Comparison of ENCODE assay signal across 1 cellular context in genomic region chr20:44461142-44461802, GRCh38.
TF ChIP-seq lines count a peak whose summit lies in the region.

No MANE protein-coding gene starts in this region.

TF ChIP-seq in HepG2, 621 proteins besides CTCF, POLR2A, EP300 and RAD21 (continued from another document):
- TF ChIP-seq ZNF770 (CRISPR knock-in tag; IDR thresholded peaks at IDR 0.05), result no peak
- peak; percentile 65; the same call in 1 of the 2 replicates for TF ChIP-seq NR2F6 (IDR thresholded peaks at IDR 0.05)
- TF ChIP-seq NR2F6 (CRISPR knock-in tag; IDR thresholded peaks at IDR 0.05), result peak; percentile 4; the same call in 1 of the 2 replicates
- no peak for TF ChIP-seq ZSCAN22 (CRISPR knock-in tag; IDR thresholded peaks at IDR 0.05)
- TF ChIP-seq FOSL2 (CRISPR knock-in tag; IDR thresholded peaks at IDR 0.05), result peak; percentile 52
- TF ChIP-seq ZNF430 (CRISPR knock-in tag; IDR thresholded peaks at IDR 0.05), result 0 out of 2 replicates have a peak, but pooled peaks have one; percentile 64
- TF ChIP-seq ZKSCAN8 (CRISPR knock-in tag; IDR thresholded peaks at IDR 0.05; ENCODE audit: borderline replicate concordance), result 0 out of 2 replicates have a peak, but pooled peaks have one; percentile 15
- peak; percentile 89; the same call in 1 of the 2 replicates for TF ChIP-seq AHDC1 (CRISPR knock-in tag; IDR thresholded peaks at IDR 0.05; ENCODE audit: borderline replicate concordance)
- 0 out of 2 replicates have a peak, but pooled peaks have one; percentile 46 for TF ChIP-seq MEF2D (CRISPR knock-in tag; IDR thresholded peaks at IDR 0.05)
- TF ChIP-seq ZSCAN25 (CRISPR knock-in tag; IDR thresholded peaks at IDR 0.05), result 0 out of 2 replicates have a peak, but pooled peaks have one; percentile 11
- no peak for TF ChIP-seq AGO1 (IDR thresholded peaks at IDR 0.05; ENCODE audit: low read depth, low read length, poor library complexity, severe bottlenecking)
- no peak for TF ChIP-seq NFRKB (IDR thresholded peaks at IDR 0.05)
- TF ChIP-seq REPIN1 (CRISPR knock-in tag; IDR thresholded peaks at IDR 0.05; ENCODE audit: borderline replicate concordance, low read depth), result peak; percentile 7; the same call in 1 of the 2 replicates
- TF ChIP-seq ZNF3 (CRISPR knock-in tag; IDR thresholded peaks at IDR 0.05), result no peak
- no peak for TF ChIP-seq HOXA9 (CRISPR knock-in tag; IDR thresholded peaks at IDR 0.05; ENCODE audit: borderline replicate concordance)
- TF ChIP-seq THAP7 (CRISPR knock-in tag; IDR thresholded peaks at IDR 0.05), result 0 out of 2 replicates have a peak, but pooled peaks have one; percentile 39
- TF ChIP-seq ZFP90 (CRISPR knock-in tag; IDR thresholded peaks at IDR 0.05; ENCODE audit: borderline replicate concordance), result no peak
- peak; percentile 11; the same call in 1 of the 2 replicates for TF ChIP-seq LCORL (IDR thresholded peaks at IDR 0.05)
- peak; percentile 46 for TF ChIP-seq LCORL (CRISPR knock-in tag; IDR thresholded peaks at IDR 0.05)
- no peak for TF ChIP-seq HIVEP1 (CRISPR knock-in tag; IDR thresholded peaks at IDR 0.05)
- no peak for TF ChIP-seq SOX6 (IDR thresholded peaks at IDR 0.05)
- peak; percentile 94 for TF ChIP-seq SOX6 (CRISPR knock-in tag; IDR thresholded peaks at IDR 0.05)
- no peak for TF ChIP-seq KDM1A (CRISPR knock-in tag; IDR thresholded peaks at IDR 0.05)
- TF ChIP-seq ZNF543 (CRISPR knock-in tag; IDR thresholded peaks at IDR 0.05), result no peak
- TF ChIP-seq PCBP2 (optimal IDR thresholded peaks at IDR 0.05; ENCODE audit: low read depth, low read length, poor library complexity, severe bottlenecking), result no peak
- peak; percentile 80 for TF ChIP-seq CREB1 (IDR thresholded peaks at IDR 0.05)
- peak; percentile 40 for TF ChIP-seq CREB1 (CRISPR knock-in tag; IDR thresholded peaks at IDR 0.05)
- TF ChIP-seq ONECUT2 (CRISPR knock-in tag; IDR thresholded peaks at IDR 0.05), result peak; percentile 78
- peak; percentile 53; the same call in 1 of the 2 replicates for TF ChIP-seq ZNF503 (CRISPR knock-in tag; IDR thresholded peaks at IDR 0.05)
- TF ChIP-seq RFXANK (CRISPR knock-in tag; IDR thresholded peaks at IDR 0.05), result no peak
- TF ChIP-seq ZSCAN12 (CRISPR knock-in tag; IDR thresholded peaks at IDR 0.05), result 0 out of 2 replicates have a peak, but pooled peaks have one; percentile 47
- no peak for TF ChIP-seq SNAPC4 (CRISPR knock-in tag; IDR thresholded peaks at IDR 0.05)
- 0 out of 2 replicates have a peak, but pooled peaks have one; percentile 21 for TF ChIP-seq YEATS2 (CRISPR knock-in tag; IDR thresholded peaks at IDR 0.05; ENCODE audit: borderline replicate concordance)
- 0 out of 2 replicates have a peak, but pooled peaks have one; percentile 2 for TF ChIP-seq YEATS4 (CRISPR knock-in tag; IDR thresholded peaks at IDR 0.05; ENCODE audit: borderline replicate concordance)
TF ChIP-seq in HepG2: peak in this region for 117.
